Comparison of ENCODE assay signal across 8 cellular contexts in genomic region chr16:19375561-19376158, GRCh38. TPM values are rescaled to one million over a fixed set of nuclear protein-coding genes. Genes with fewer than 3 reads are reported as not detected.
A peak's percentile ranks its signal among the peaks of the same experiment; 100 is the strongest.
DNase-seq lines count a peak whose midpoint lies in the region; ATAC-seq and TF ChIP-seq lines count a peak whose summit lies in the region.

No MANE protein-coding gene starts in this region.

- no peak overlapping the region for H4K8ac ChIP-seq in neuronal stem cell (ENCODE audit: low read depth, low read length)

- no peak overlapping the region for H3K23ac ChIP-seq in neuronal stem cell (ENCODE audit: low read depth, low read length, poor library complexity)

- H2BK15ac ChIP-seq in neuronal stem cell (ENCODE audit: low read length): no peak overlapping the region

- no peak overlapping the region for H3K14ac ChIP-seq in neuronal stem cell (ENCODE audit: low read length)

- no peak for ATAC-seq in activated T-cell treated with anti-CD3 and anti-CD28 coated beads, Interleukin-2, amount 50 U/mL, for 4 hours
- no peak for ATAC-seq in GM21367 (IDR thresholded peaks at IDR 0.05; ENCODE audit: unreplicated experiment)

- H3K4me3 Mint-ChIP-seq in activated T-cell treated with anti-CD3 and anti-CD28 coated beads, Interleukin-2, amount 50 U/mL, for 24 hours: no peak overlapping the region
- no peak overlapping the region for H3K4me3 Mint-ChIP-seq in activated T-cell treated with anti-CD3 and anti-CD28 coated beads, Interleukin-2, amount 50 U/mL, for 4 hours

- H3K9me3 ChIP-seq in WERI-Rb-1 (ENCODE audit: severe bottlenecking) (no peaks in the 10 kb centered on the region), neuronal stem cell (replicated peaks in 1 of 2; ENCODE audit: control insufficient read depth in 2 of 2, insufficient read depth in 1 of 2, low read depth in 1 of 2, low read length in 2 of 2) (peaks cover 0 to 2% of the 10 kb centered on the region in 2 donors)

- H2BK5ac ChIP-seq in neuronal stem cell (ENCODE audit: low read length): no peak overlapping the region

- H3K4ac ChIP-seq in neuronal stem cell (ENCODE audit: low read length): no peak overlapping the region

- no peak overlapping the region for H3K27ac Mint-ChIP-seq in activated T-cell treated with anti-CD3 and anti-CD28 coated beads, Interleukin-2, amount 50 U/mL, for 24 hours

- H3K27me3 Mint-ChIP-seq in activated T-cell treated with anti-CD3 and anti-CD28 coated beads, Interleukin-2, amount 50 U/mL, for 24 hours: no peaks in the 10 kb centered on the region
- peaks cover 2% of the 10 kb centered on the region for H3K27me3 Mint-ChIP-seq in activated T-cell treated with anti-CD3 and anti-CD28 coated beads, Interleukin-2, amount 50 U/mL, for 4 hours (ENCODE audit: low read depth)

- no peaks in the 10 kb centered on the region for H3K36me3 Mint-ChIP-seq in activated T-cell treated with anti-CD3 and anti-CD28 coated beads, Interleukin-2, amount 50 U/mL, for 24 hours (ENCODE audit: low read depth)
- H3K36me3 Mint-ChIP-seq in activated T-cell treated with anti-CD3 and anti-CD28 coated beads, Interleukin-2, amount 50 U/mL, for 4 hours (ENCODE audit: insufficient read depth): no peaks in the 10 kb centered on the region

- no peaks in the 10 kb centered on the region for H3K79me1 ChIP-seq in neuronal stem cell (ENCODE audit: low read depth, low read length)

- peaks cover 0 to 1% of the 10 kb centered on the region in 2 donors for H3K4me1 ChIP-seq in neuronal stem cell (ENCODE audit: control insufficient read depth in 2 of 2, insufficient read depth in 1 of 2, low read depth in 1 of 2, low read length in 2 of 2)

- no peak overlapping the region for H3K18ac ChIP-seq in neuronal stem cell (ENCODE audit: low read length)

- H3K4me2 ChIP-seq in neuronal stem cell (ENCODE audit: insufficient read depth, low read length, poor library complexity, severe bottlenecking): no peak overlapping the region

- H2AFZ ChIP-seq in neuronal stem cell (ENCODE audit: low read length): no peak overlapping the region

- no peak overlapping the region for H2AK5ac ChIP-seq in neuronal stem cell (ENCODE audit: low read depth, low read length)

- TF ChIP-seq CTCF in WERI-Rb-1 (IDR thresholded peaks at IDR 0.05; ENCODE audit: low read depth, low read length): peak; percentile 68
- TF ChIP-seq CTCF in fibroblast of mammary gland (conservative IDR thresholded peaks at IDR 0.05; ENCODE audit: control insufficient read depth, insufficient read depth, low read depth, low read length): peak; percentile 87

- H3K9me3 Mint-ChIP-seq in activated T-cell treated with anti-CD3 and anti-CD28 coated beads, Interleukin-2, amount 50 U/mL, for 24 hours: no peaks in the 10 kb centered on the region
- no peaks in the 10 kb centered on the region for H3K9me3 Mint-ChIP-seq in activated T-cell treated with anti-CD3 and anti-CD28 coated beads, Interleukin-2, amount 50 U/mL, for 4 hours

- no peaks in the 10 kb centered on the region for H3K36me3 ChIP-seq in WERI-Rb-1
- no peaks in the 10 kb centered on the region for H3K36me3 ChIP-seq in neuronal stem cell (replicated peaks in 1 of 2; ENCODE audit: control insufficient read depth in 2 of 2, insufficient read depth in 2 of 2, low read length in 2 of 2)

- no CpG with 5 or more reads among the region's 4 CpGs for WGBS in neuronal stem cell (ENCODE audit: extremely low coverage in 2 of 2, insufficient read length in 2 of 2, insufficient replicate concordance in 1 of 2), 2 donors

- H3K27me3 ChIP-seq in WERI-Rb-1 (ENCODE audit: insufficient read depth, low read depth, severe bottlenecking): no peaks in the 10 kb centered on the region
- no peaks in the 10 kb centered on the region for H3K27me3 ChIP-seq in neuronal stem cell (ENCODE audit: control insufficient read depth in 3 of 3, insufficient read depth in 3 of 3, low read depth in 1 of 3, low read length in 3 of 3)

- H3K4me1 Mint-ChIP-seq in activated T-cell treated with anti-CD3 and anti-CD28 coated beads, Interleukin-2, amount 50 U/mL, for 24 hours (ENCODE audit: low read depth): peaks cover 7% of the 10 kb centered on the region
- peaks cover 6% of the 10 kb centered on the region for H3K4me1 Mint-ChIP-seq in activated T-cell treated with anti-CD3 and anti-CD28 coated beads, Interleukin-2, amount 50 U/mL, for 4 hours (ENCODE audit: low read depth)

- no peak overlapping the region for H4K91ac ChIP-seq in neuronal stem cell (ENCODE audit: low read depth, low read length, poor library complexity)

- no peak overlapping the region for H2BK120ac ChIP-seq in neuronal stem cell (ENCODE audit: low read depth, low read length)

- DNase-seq in activated T-cell treated with anti-CD3 and anti-CD28 coated beads, Interleukin-2, amount 50 U/mL, for 24 hours: peak; percentile 35
- DNase-seq in activated T-cell treated with anti-CD3 and anti-CD28 coated beads, Interleukin-2, amount 50 U/mL, for 4 hours: no peak
- peak; percentile 36 for DNase-seq in NCI-H1417 treated with DMSO at 0.1 percent for 48 hours (lab: John Stamatoyannopoulos, UW)
- DNase-seq in WERI-Rb-1: peak; percentile 46
- peak; percentile 67 for DNase-seq in fibroblast of mammary gland (ENCODE audit: low read depth)
- peak; percentile 56 for DNase-seq in neuronal stem cell (ENCODE audit: low spot score)
- DNase-seq in T1000 (lab: John Stamatoyannopoulos, UW): no peak

- H3K27ac ChIP-seq in WERI-Rb-1 (no peak overlapping the region), neuronal stem cell (replicated peaks; ENCODE audit: low read length) (no peak overlapping the region)

- no peak overlapping the region for H2BK12ac ChIP-seq in neuronal stem cell (ENCODE audit: low read length)

- H3K4me3 ChIP-seq in WERI-Rb-1 (ENCODE audit: low read depth, low read length) (no peak overlapping the region), fibroblast of mammary gland (ENCODE audit: control insufficient read depth, low read depth, low read length) (no peak overlapping the region), neuronal stem cell (ENCODE audit: low read length in 2 of 2) (no peak overlapping the region)

- no peak overlapping the region for H3K9ac ChIP-seq in neuronal stem cell (ENCODE audit: low read depth, low read length, poor library complexity)

RNA-seq across cellular contexts. Expression of gene TMC5, which starts 42.0 kb away (rescaled TPM):
- under 1 TPM in 1 of 3 donors, not detected in 2; 0.58 TPM for total RNA-seq in activated T-cell treated with anti-CD3 and anti-CD28 coated beads, Interleukin-2, amount 50 U/mL, for 4 hours
- 0.11 TPM for polyA plus RNA-seq in neuronal stem cell (2013, experiment 1 of 2)
- 0.94 TPM for polyA plus RNA-seq in neuronal stem cell (2013, experiment 2 of 2)

Comparison
In these comparisons a context has a peak if more than half of its experiments do, and no peak if none do; other contexts are left out.
1. DNase-seq: peak in activated T-cell treated with anti-CD3 and anti-CD28 coated beads, Interleukin-2, amount 50 U/mL, for 24 hours (single experiment), NCI-H1417 treated with DMSO at 0.1 percent for 48 hours (single experiment), WERI-Rb-1 (single experiment), fibroblast of mammary gland (single experiment) and neuronal stem cell (single experiment); none in activated T-cell treated with anti-CD3 and anti-CD28 coated beads, Interleukin-2, amount 50 U/mL, for 4 hours (single experiment) and T1000 (single experiment).